ENCODE assay signal across 8 cellular contexts in the genomic region with DNA sequence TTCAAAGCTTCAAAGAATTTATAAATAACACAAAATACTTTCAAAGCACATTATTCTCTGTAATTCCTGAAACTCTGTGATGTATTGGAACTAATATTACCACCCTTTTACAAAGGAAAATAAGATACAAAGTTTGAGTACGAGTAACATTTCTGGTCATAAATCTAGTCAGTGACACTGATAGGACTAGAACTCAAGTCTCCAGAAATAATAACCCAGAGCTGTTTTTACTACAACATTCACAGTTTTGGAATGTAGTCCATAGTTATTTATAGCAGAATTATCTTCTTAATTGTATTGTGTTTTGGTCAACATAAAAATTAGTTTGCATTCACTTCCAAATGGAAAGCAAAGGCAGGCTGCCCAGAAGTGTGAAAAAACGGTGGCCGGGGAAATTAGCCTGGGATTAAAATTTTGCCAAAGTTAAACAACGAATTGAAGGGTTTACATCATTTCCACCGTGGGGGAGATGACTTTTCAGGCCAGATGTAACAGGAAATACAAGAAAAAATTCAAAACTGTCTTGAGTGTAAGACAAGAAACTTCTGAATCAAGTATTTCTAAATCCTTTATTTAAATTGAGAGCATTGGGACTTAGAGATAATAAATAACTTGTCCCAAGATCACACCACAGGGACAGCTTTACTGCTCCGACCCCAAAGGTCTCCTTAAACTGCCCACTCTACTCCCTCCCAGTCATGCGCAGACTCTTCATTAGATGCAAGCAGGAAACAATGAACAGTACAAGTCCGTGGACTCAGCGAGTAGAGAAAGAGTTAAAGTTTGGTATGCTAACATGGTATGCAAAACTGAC.
A peak's percentile ranks its signal among the peaks of the same experiment; 100 is the strongest.
DNase-seq lines count a peak whose midpoint lies in the region; ATAC-seq and TF ChIP-seq lines count a peak whose summit lies in the region.

No MANE protein-coding gene starts in this region.

- no peaks in the 10 kb centered on the region for H3K27me3 ChIP-seq in CD8-positive, alpha-beta T cell (ENCODE audit: insufficient read depth, low read length)
- H3K27me3 ChIP-seq in Karpas-422 (ENCODE audit: low read length) (no peaks in the 10 kb centered on the region), breast epithelium (no peaks in the 10 kb centered on the region), aorta (ENCODE audit: control insufficient read depth in 1 of 2, insufficient read depth in 2 of 2, low read length in 1 of 2) (no peaks in the 10 kb centered on the region)

- H3K27me3 Mint-ChIP-seq in CD8-positive, alpha-beta T cell (ENCODE audit: low read depth): peaks cover 3% of the 10 kb centered on the region

- POLR2A ChIA-PET in CD8-positive, alpha-beta T cell (lab: Charles Lee): interaction anchor here (0.6 kb wide), 1 partner anchor 8 kb away, joined by 3 read pairs; no protein-coding TSS in a partner anchor

- peaks cover 4% of the 10 kb centered on the region for H3K36me3 Mint-ChIP-seq in CD8-positive, alpha-beta T cell

- H3K79me2 ChIP-seq in Karpas-422 (ENCODE audit: low read length): peaks cover 52% of the 10 kb centered on the region

- 2% methylated on average over 9 of the region's 9 CpGs for WGBS in aorta, 2 donors

- DNase-seq in CD8-positive, alpha-beta T cell: no peak
- DNase-seq in GM20000 (ENCODE audit: low spot score) (peak; percentile 66), Karpas-422 (no peak), breast epithelium (ENCODE audit: low spot score in 2 of 2) (no peak), lung microvascular endothelial cell (ENCODE audit: low read depth in 2 of 2) (peak; percentile 66 to 72), aorta (no peak), NCI-H2171 (lab: John Stamatoyannopoulos, UW) (no peak), left colon (no peak)

- CTCF ChIA-PET in CD8-positive, alpha-beta T cell (lab: Charles Lee): interaction anchor here (0.8 kb wide), 1 partner anchor 83 kb away, joined by 3 read pairs; no protein-coding TSS in a partner anchor

- no peaks in the 10 kb centered on the region for H4K20me1 ChIP-seq in Karpas-422 (ENCODE audit: insufficient read depth, low read depth, low read length)

- no peaks in the 10 kb centered on the region for H3K9me3 Mint-ChIP-seq in CD8-positive, alpha-beta T cell

- peaks cover 15% of the 10 kb centered on the region for H3K4me1 ChIP-seq in CD8-positive, alpha-beta T cell (ENCODE audit: insufficient read depth, low read length)
- H3K4me1 ChIP-seq in Karpas-422 (ENCODE audit: low read length) (peaks cover 37% of the 10 kb centered on the region), breast epithelium (peaks cover 0 to 5% of the 10 kb centered on the region in 2 donors), aorta (ENCODE audit: control insufficient read depth in 1 of 2, insufficient read depth in 2 of 2, low read length in 2 of 2) (peaks cover 0 to 7% of the 10 kb centered on the region in 2 donors)

- H3K36me3 ChIP-seq in CD8-positive, alpha-beta T cell (ENCODE audit: insufficient read depth, low read length): no peaks in the 10 kb centered on the region
- H3K36me3 ChIP-seq in Karpas-422 (ENCODE audit: insufficient read depth, low read length) (no peaks in the 10 kb centered on the region), breast epithelium (no peaks in the 10 kb centered on the region), aorta (ENCODE audit: control insufficient read depth in 1 of 2, insufficient read depth in 2 of 2, low read length in 1 of 2) (no peaks in the 10 kb centered on the region)

- H3K9me3 ChIP-seq in CD8-positive, alpha-beta T cell (ENCODE audit: low read length): no peaks in the 10 kb centered on the region
- H3K9me3 ChIP-seq in Karpas-422 (ENCODE audit: low read length): no peaks in the 10 kb centered on the region
- no peaks in the 10 kb centered on the region for H3K9me3 ChIP-seq in breast epithelium
- H3K9me3 ChIP-seq in aorta (ENCODE audit: control insufficient read depth, low read length): no peaks in the 10 kb centered on the region

- TF ChIP-seq POLR2A in breast epithelium (IDR thresholded peaks at IDR 0.05): no peak

- peak overlapping the region; percentile 88 for H3K4me3 Mint-ChIP-seq in CD8-positive, alpha-beta T cell

- peaks cover 23% of the 10 kb centered on the region for H3K4me1 Mint-ChIP-seq in CD8-positive, alpha-beta T cell (ENCODE audit: low read depth)

- intact Hi-C loops in CD8-positive, alpha-beta T cell (cut with DNase I, micrococcal nuclease): loop anchor here in 1 of 2 experiments (2.0 to 10.0 kb wide), 4 partner anchors 54 to 1786 kb away; a partner anchor contains a TSS
- intact Hi-C loops in breast epithelium (cut with DNase I; ENCODE audit: low total_unique reads) (no loop called here), aorta (cut with DNase I) (loop anchor here (5.0 kb wide), 2 partner anchors 56 to 341 kb away; no protein-coding TSS in a partner anchor), left colon (cut with DNase I, micrococcal nuclease) (no loop called here)

- peak overlapping the region; percentile 89 for H3K4me2 ChIP-seq in Karpas-422 (ENCODE audit: low read depth, low read length, poor library complexity, severe bottlenecking)

- H3K27ac Mint-ChIP-seq in CD8-positive, alpha-beta T cell: peak overlapping the region; percentile 78

- H3K27ac ChIP-seq in CD8-positive, alpha-beta T cell (ENCODE audit: low read depth, low read length): peak overlapping the region; percentile 56
- peak overlapping the region; percentile 89 for H3K27ac ChIP-seq in Karpas-422 (ENCODE audit: low read length)
- peak overlapping the region; percentile 95 to 97 for H3K27ac ChIP-seq in breast epithelium
- peak overlapping the region; percentile 83 to 94 for H3K27ac ChIP-seq in aorta (ENCODE audit: low read depth in 1 of 2, low read length in 2 of 2)

- H3K9me2 ChIP-seq in Karpas-422 (replicated peaks; ENCODE audit: insufficient read depth, low read length): no peaks in the 10 kb centered on the region

- ATAC-seq in CD8-positive, alpha-beta T cell: no peak
- ATAC-seq in aorta (ENCODE audit: low FRiP score) (no peak), left colon (no peak)

- H3K4me3 ChIP-seq in CD8-positive, alpha-beta T cell (ENCODE audit: low read depth, low read length): peak overlapping the region; percentile 68
- H3K4me3 ChIP-seq in Karpas-422 (ENCODE audit: low read length) (peak overlapping the region; percentile 75), breast epithelium (peak overlapping the region; percentile 85 to 92 (median 87)), aorta (ENCODE audit: low read length in 2 of 2) (peak overlapping the region; percentile 73 to 83)

- peak overlapping the region; percentile 74 for H3K9ac ChIP-seq in Karpas-422 (ENCODE audit: low read length)

- H2AFZ ChIP-seq in Karpas-422 (ENCODE audit: low read length): no peak overlapping the region

- TF ChIP-seq CTCF in CD8-positive, alpha-beta T cell (IDR thresholded peaks at IDR 0.05): no peak
- TF ChIP-seq CTCF in GM20000 (IDR thresholded peaks at IDR 0.05; ENCODE audit: extremely low read depth, missing control alignments) (no peak), breast epithelium (IDR thresholded peaks at IDR 0.05) (no peak)

Comparison
In these comparisons a context has a peak if more than half of its experiments do, and no peak if none do; other contexts are left out.
1. DNase-seq: peak in GM20000 (single experiment) and lung microvascular endothelial cell (2 of 2); none in CD8-positive, alpha-beta T cell (0 of 7), Karpas-422 (single experiment), breast epithelium (0 of 2), aorta (0 of 2), NCI-H2171 (single experiment) and left colon (0 of 2).
2. intact Hi-C loops: an anchor here in aorta (5.0 kb wide); none called in breast epithelium and left colon.
3. Peak in every context shown above with its lines, with median percentiles within 50 percentile points of each other: H3K27ac ChIP-seq and H3K4me3 ChIP-seq.